Comparison of ENCODE assay signal across 10 cellular contexts in the genomic region with DNA sequence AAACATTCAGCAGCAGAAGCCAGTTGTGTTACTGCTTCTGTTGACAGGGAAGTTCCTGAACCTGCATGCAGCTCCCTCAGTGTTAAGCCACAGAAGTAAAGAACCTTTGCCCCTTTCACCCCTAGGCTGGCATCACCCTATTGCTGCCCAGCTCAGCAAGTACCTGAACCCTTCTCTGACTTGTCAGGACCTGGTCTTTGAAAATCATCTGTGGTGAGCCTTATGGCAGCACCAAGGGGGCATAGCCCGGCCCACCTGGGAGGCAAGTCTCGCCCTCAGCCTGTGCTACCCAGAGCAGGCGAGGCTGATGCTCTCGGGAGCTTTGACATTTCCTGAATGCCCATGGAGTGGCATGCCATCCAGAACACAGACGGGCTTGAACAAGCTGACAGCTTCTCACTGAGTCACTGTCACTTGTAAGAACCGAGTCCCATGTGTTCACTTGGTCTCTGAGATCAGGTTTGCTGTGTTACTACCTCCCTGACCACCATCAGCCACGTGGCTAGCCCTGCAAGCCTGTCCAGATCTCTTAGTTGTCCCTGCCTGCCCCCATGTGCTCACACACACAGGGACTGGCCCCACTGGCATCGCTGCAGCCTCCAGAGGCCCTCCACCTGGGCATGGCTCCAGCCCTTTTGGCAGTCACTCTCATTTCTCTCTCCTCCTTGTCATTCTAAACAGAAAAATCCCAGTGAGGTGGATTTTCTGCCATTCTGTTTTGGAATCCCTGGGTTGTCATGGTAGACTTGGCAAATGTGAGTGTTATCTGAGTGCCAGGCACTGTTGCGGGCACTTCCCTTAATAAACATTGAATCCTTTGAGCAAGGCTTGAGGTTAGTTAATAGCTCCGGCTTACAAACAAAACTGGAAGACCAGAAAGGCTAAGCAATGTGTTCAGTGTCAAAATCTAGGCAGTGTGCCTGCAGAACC. TPM values are rescaled to one million over a fixed set of nuclear protein-coding genes. Genes with fewer than 3 reads are reported as not detected.
DNase-seq lines count a peak whose midpoint lies in the region; ATAC-seq and TF ChIP-seq lines count a peak whose summit lies in the region.
"Had no signal": no experiment of that assay in that cellular context is flagged by ENCODE, and none has a peak within 500 bp of the region (broad histone marks: within the 10 kb centered on the region; RNA-seq: fewer than 3 reads in every experiment).

No MANE protein-coding gene starts in this region.

- no peak overlapping the region for H2AFZ ChIP-seq in Karpas-422 (ENCODE audit: low read length)

- no peak overlapping the region for H3K4me2 ChIP-seq in Karpas-422 (ENCODE audit: low read depth, low read length, poor library complexity, severe bottlenecking)

- TF ChIP-seq POLR2A in heart left ventricle (IDR thresholded peaks at IDR 0.05): no peak
- no peak for TF ChIP-seq POLR2A in stomach (IDR thresholded peaks at IDR 0.05)

- in situ Hi-C loops in astrocyte of the cerebellum (cut with HindIII; ENCODE audit: low sequenced_read_pairs): no loop called here

- H3K9me3 ChIP-seq in Karpas-422 (ENCODE audit: low read length) (no peaks in the 10 kb centered on the region), heart left ventricle (no peaks in the 10 kb centered on the region), stomach (no peaks in the 10 kb centered on the region)

- no peak overlapping the region for H3K27ac Mint-ChIP-seq in stimulated activated effector memory CD8-positive, alpha-beta T cell treated with anti-CD3 and anti-CD28 coated beads, Interleukin-12 subunit alpha, Interleukin-12 subunit beta, amount 100 ng/mL, for 72 hours
- H3K27ac Mint-ChIP-seq: activated CD8-positive, alpha-beta T cell treated with anti-CD3 and anti-CD28 coated beads, Interleukin-2, amount 10 ng/mL, durations not matched to agents 7 days and 5 days had no signal

- H3K9ac ChIP-seq in Karpas-422 (ENCODE audit: low read length): no peak overlapping the region

- TF ChIP-seq EP300 in stomach (IDR thresholded peaks at IDR 0.05): no peak

- H3K4me1 ChIP-seq in Karpas-422 (ENCODE audit: low read length): peaks cover 16% of the 10 kb centered on the region
- H3K4me1 ChIP-seq in heart left ventricle: peaks cover 0 to 30% (median 12%) of the 10 kb centered on the region in 12 donors
- peaks cover 8 to 39% (median 26%) of the 10 kb centered on the region in 4 donors for H3K4me1 ChIP-seq in stomach

- DNase-seq in Karpas-422 (peak; percentile 41), astrocyte of the cerebellum (ENCODE audit: low read depth) (peak; percentile 13), heart left ventricle (peak in 4 of 5 donors; percentile 76 to 90 (median 81)), stomach (peak; percentile 75)
- no peak for DNase-seq in stimulated activated CD4-positive, alpha-beta T cell treated with anti-CD3 and anti-CD28 coated beads, Interleukin-1b, Interleukin-23, amount 100 ng/mL, for 48 hours
- no peak for DNase-seq in stimulated activated effector memory CD8-positive, alpha-beta T cell treated with anti-CD3 and anti-CD28 coated beads, Interleukin-12 subunit alpha, Interleukin-12 subunit beta, amount 100 ng/mL, for 72 hours (ENCODE audit: low spot score in 2 of 2)
- no peak for DNase-seq in stimulated activated CD4-positive, alpha-beta T cell treated with anti-CD3 and anti-CD28 coated beads, Interleukin-2, amount 100 ng/mL, for 48 hours
- DNase-seq: activated CD8-positive, alpha-beta T cell treated with anti-CD3 and anti-CD28 coated beads, Interleukin-2, amount 10 ng/mL, durations not matched to agents 7 days and 5 days; effector CD8-positive, alpha-beta T cell had no signal

- 44 to 62% (median 47%) methylated on average over 6 to 10 of the region's 10 CpGs for WGBS in heart left ventricle, 4 donors
- WGBS in stomach, 5 donors: 31 to 41% (median 34%) methylated on average over 10 of the region's 10 CpGs

- H4K20me1 ChIP-seq in Karpas-422 (ENCODE audit: insufficient read depth, low read depth, low read length): no peaks in the 10 kb centered on the region

- no peak overlapping the region for H3K4me3 Mint-ChIP-seq in stimulated activated effector memory CD8-positive, alpha-beta T cell treated with anti-CD3 and anti-CD28 coated beads, Interleukin-12 subunit alpha, Interleukin-12 subunit beta, amount 100 ng/mL, for 72 hours
- H3K4me3 Mint-ChIP-seq: activated CD8-positive, alpha-beta T cell treated with anti-CD3 and anti-CD28 coated beads, Interleukin-2, amount 10 ng/mL, durations not matched to agents 7 days and 5 days had no signal

- intact Hi-C loops in heart left ventricle (cut with DNase I): loop anchor here in 6 of 10 donors (5.0 to 10.0 kb wide), 3 partner anchors 75 to 97 kb away; partner anchors contain the start of gene CTCF (in 4 of the 6)
- intact Hi-C loops in stomach (cut with DNase I; ENCODE audit: low total_unique reads): loop anchor here (5.0 kb wide), 2 partner anchors 95 to 125 kb away; no protein-coding TSS in a partner anchor

- H3K4me3 ChIP-seq in Karpas-422 (ENCODE audit: low read length): no peak overlapping the region
- no peak overlapping the region for H3K4me3 ChIP-seq in astrocyte of the cerebellum (ENCODE audit: low read depth, low read length)
- H3K4me3 ChIP-seq in heart left ventricle: no peak overlapping the region
- no peak overlapping the region for H3K4me3 ChIP-seq in stomach

- ATAC-seq in heart left ventricle: peak; percentile 88 to 97 (median 94)
- ATAC-seq in HG03097 (IDR thresholded peaks at IDR 0.05; ENCODE audit: low FRiP score, unreplicated experiment): no peak
- no peak for ATAC-seq in stimulated activated effector memory CD8-positive, alpha-beta T cell treated with anti-CD3 and anti-CD28 coated beads, Interleukin-12 subunit alpha, Interleukin-12 subunit beta, amount 100 ng/mL, for 72 hours
- ATAC-seq: activated CD8-positive, alpha-beta T cell treated with anti-CD3 and anti-CD28 coated beads, Interleukin-2, amount 10 ng/mL, durations not matched to agents 7 days and 5 days had no signal

- TF ChIP-seq CTCF in astrocyte of the cerebellum (IDR thresholded peaks at IDR 0.05; ENCODE audit: low read depth, low read length, missing control alignments): no peak
- TF ChIP-seq CTCF in heart left ventricle (IDR thresholded peaks at IDR 0.05): no peak
- no peak for TF ChIP-seq CTCF in stomach (IDR thresholded peaks at IDR 0.05)

- no peaks in the 10 kb centered on the region for H3K9me3 Mint-ChIP-seq in stimulated activated effector memory CD8-positive, alpha-beta T cell treated with anti-CD3 and anti-CD28 coated beads, Interleukin-12 subunit alpha, Interleukin-12 subunit beta, amount 100 ng/mL, for 72 hours

- H3K79me2 ChIP-seq in Karpas-422 (ENCODE audit: low read length): 0 out of 2 replicates have a peak, but pooled peaks cover 5% of the 10 kb centered on the region

- peaks cover 13% of the 10 kb centered on the region for H3K4me1 Mint-ChIP-seq in stimulated activated effector memory CD8-positive, alpha-beta T cell treated with anti-CD3 and anti-CD28 coated beads, Interleukin-12 subunit alpha, Interleukin-12 subunit beta, amount 100 ng/mL, for 72 hours

- H3K27me3 ChIP-seq in Karpas-422 (ENCODE audit: low read length) (no peaks in the 10 kb centered on the region), heart left ventricle (peaks cover 0 to 29% (median 18%) of the 10 kb centered on the region in 9 donors), stomach (peaks cover 3 to 33% (median 25%) of the 10 kb centered on the region in 3 donors)

- H3K36me3 ChIP-seq in Karpas-422 (ENCODE audit: insufficient read depth, low read length): peaks cover 14% of the 10 kb centered on the region; the same call in 1 of the 2 replicates
- peaks cover 0 to 32% (median 22%) of the 10 kb centered on the region in 9 donors for H3K36me3 ChIP-seq in heart left ventricle
- peaks cover 11 to 34% (median 32%) of the 10 kb centered on the region in 4 donors for H3K36me3 ChIP-seq in stomach

- H3K36me3 Mint-ChIP-seq in stimulated activated effector memory CD8-positive, alpha-beta T cell treated with anti-CD3 and anti-CD28 coated beads, Interleukin-12 subunit alpha, Interleukin-12 subunit beta, amount 100 ng/mL, for 72 hours: peaks cover 36% of the 10 kb centered on the region

- no peak overlapping the region for H3K27ac ChIP-seq in Karpas-422 (ENCODE audit: low read length)
- peak overlapping the region in 7 of 12 donors; percentile 16 to 54 (median 45) for H3K27ac ChIP-seq in heart left ventricle
- H3K27ac ChIP-seq in stomach: peak overlapping the region in 4 of 5 donors; percentile 5 to 41 (median 24)

- H3K9me2 ChIP-seq in Karpas-422 (replicated peaks; ENCODE audit: insufficient read depth, low read length): no peaks in the 10 kb centered on the region

RNA-seq across cellular contexts. Expression of gene CARMIL2, which starts 2.9 kb away (rescaled TPM):
- total RNA-seq in Karpas-422 (2014; rRNA removed; shearing (Covaris generic); ENCODE audit: low replicate concordance): 18.6 and 60.6 TPM in 2 replicates
- total RNA-seq in heart left ventricle (1 to 10 TPM in 3 of 9 donors, under 1 TPM in 4, not detected in 2; 0.27 to 1.7 (median 0.60) TPM), stomach (10 to 100 TPM in 1 of 5 donors, 1 to 10 TPM in 2, under 1 TPM in 2; 0.18 to 28.1 (median 1.0) TPM)
- polyA plus RNA-seq in heart left ventricle (under 1 TPM; 0.21 to 0.30 TPM), stomach (1 to 10 TPM in 2 of 3 donors, under 1 TPM in 1; 0.46 to 2.4 (median 2.0) TPM)

RNA-seq across cellular contexts. Expression of gene ACD, which starts 18.0 kb away (rescaled TPM):
- 19.1 and 50.4 TPM in 2 replicates for total RNA-seq in Karpas-422 (2014; rRNA removed; shearing (Covaris generic); ENCODE audit: low replicate concordance)
- total RNA-seq in heart left ventricle: 10 to 100 TPM in 4 of 9 donors, 1 to 10 TPM in 5; 6.2 to 19.9 (median 9.5) TPM
- polyA plus RNA-seq in heart left ventricle: 10 to 100 TPM in 1 of 2 donors, 1 to 10 TPM in 1; 7.8 to 15.6 TPM
- 10 to 100 TPM in 2 of 5 donors, 1 to 10 TPM in 2, under 1 TPM in 1; 0.87 to 30.3 (median 5.3) TPM for total RNA-seq in stomach
- 10 to 100 TPM; 12.0 to 17.1 (median 16.2) TPM for polyA plus RNA-seq in stomach

RNA-seq across cellular contexts. Expression of gene PARD6A, which starts 18.7 kb away (rescaled TPM):
- 13.6 and 16.3 TPM in 2 replicates for total RNA-seq in Karpas-422 (2014; rRNA removed; shearing (Covaris generic); ENCODE audit: low replicate concordance)
- total RNA-seq in heart left ventricle (1 to 10 TPM; 1.7 to 5.6 (median 2.9) TPM), stomach (10 to 100 TPM in 3 of 5 donors, 1 to 10 TPM in 2; 1.1 to 56.7 (median 14.6) TPM)
- polyA plus RNA-seq in heart left ventricle (1 to 10 TPM; 2.7 to 7.0 TPM), stomach (1 to 10 TPM; 3.5 to 7.2 (median 7.0) TPM)

RNA-seq across cellular contexts. Expression of gene ENKD1, which starts 24.5 kb away (rescaled TPM):
- total RNA-seq in Karpas-422 (2014; rRNA removed; shearing (Covaris generic); ENCODE audit: low replicate concordance): 8.4 and 26.8 TPM in 2 replicates
- total RNA-seq in heart left ventricle (10 to 100 TPM in 4 of 9 donors, 1 to 10 TPM in 5; 7.6 to 15.6 (median 8.6) TPM), stomach (100 to 1,000 TPM in 1 of 5 donors, 10 to 100 TPM in 2, 1 to 10 TPM in 2; 5.8 to 113 (median 10.4) TPM)
- polyA plus RNA-seq in heart left ventricle (10 to 100 TPM; 11.8 to 26.9 TPM), stomach (10 to 100 TPM; 19.7 to 31.5 (median 20.5) TPM)

RNA-seq across cellular contexts. Expression of gene C16orf86, which starts 24.6 kb away (rescaled TPM):
- 13.8 and 18.4 TPM in 2 replicates for total RNA-seq in Karpas-422 (2014; rRNA removed; shearing (Covaris generic); ENCODE audit: low replicate concordance)
- total RNA-seq in heart left ventricle (10 to 100 TPM in 1 of 9 donors, 1 to 10 TPM in 8; 3.5 to 11.6 (median 4.3) TPM), stomach (10 to 100 TPM in 1 of 5 donors, 1 to 10 TPM in 1, not detected in 3; 3.5 to 83.0 TPM)
- polyA plus RNA-seq in heart left ventricle (1 to 10 TPM; 2.1 to 4.4 TPM), stomach (1 to 10 TPM; 3.2 to 3.6 (median 3.4) TPM)

Comparison
In these comparisons a context has a peak if more than half of its experiments do, and no peak if none do; other contexts are left out.
1. DNase-seq: peak in Karpas-422 (single experiment), astrocyte of the cerebellum (single experiment), heart left ventricle (4 of 5) and stomach (single experiment); none in stimulated activated CD4-positive, alpha-beta T cell treated with anti-CD3 and anti-CD28 coated beads, Interleukin-1b, Interleukin-23, amount 100 ng/mL, for 48 hours (single experiment), stimulated activated effector memory CD8-positive, alpha-beta T cell treated with anti-CD3 and anti-CD28 coated beads, Interleukin-12 subunit alpha, Interleukin-12 subunit beta, amount 100 ng/mL, for 72 hours (0 of 2) and stimulated activated CD4-positive, alpha-beta T cell treated with anti-CD3 and anti-CD28 coated beads, Interleukin-2, amount 100 ng/mL, for 48 hours (0 of 2).
2. ATAC-seq: peak in heart left ventricle (4 of 4); none in HG03097 (single experiment) and stimulated activated effector memory CD8-positive, alpha-beta T cell treated with anti-CD3 and anti-CD28 coated beads, Interleukin-12 subunit alpha, Interleukin-12 subunit beta, amount 100 ng/mL, for 72 hours (single experiment).